ENCODE assay signal across 24 cellular contexts in genomic region chr5:19837536-19838179, GRCh38.
DNase-seq lines count a peak whose midpoint lies in the region; ATAC-seq, FAIRE-seq and TF ChIP-seq lines count a peak whose summit lies in the region.
"Had no signal": no experiment of that assay in that cellular context is flagged by ENCODE, and none has a peak within 500 bp of the region (broad histone marks: within the 10 kb centered on the region; RNA-seq: fewer than 3 reads in every experiment).

No MANE protein-coding gene starts in this region.

- no peaks in the 10 kb centered on the region for H3K4me1 ChIP-seq in lower lobe of right lung
- H3K4me1 ChIP-seq: prostate gland, vagina had no signal

- no peaks in the 10 kb centered on the region for H3K27me3 Mint-ChIP-seq in osteocyte (ENCODE audit: unreplicated experiment)
- H3K27me3 Mint-ChIP-seq: activated CD4-positive, alpha-beta T cell treated with anti-CD3 and anti-CD28 coated beads for 36 hours; activated naive CD8-positive, alpha-beta T cell treated with anti-CD3 and anti-CD28 coated beads, Interleukin-2, amount 10 ng/mL, durations not matched to agents 7 days and 5 days; CD4-positive, alpha-beta T cell had no signal

- H3K9me3 Mint-ChIP-seq in osteocyte (ENCODE audit: unreplicated experiment) = peaks cover 4% of the 10 kb centered on the region

- intact Hi-C loops in lower lobe of right lung (cut with DNase I) = no loop called here

- H3K27ac ChIP-seq in lower lobe of right lung = no peak overlapping the region
- H3K27ac ChIP-seq: prostate gland, vagina had no signal

- H3K36me3 Mint-ChIP-seq in osteocyte (ENCODE audit: unreplicated experiment) = no peaks in the 10 kb centered on the region
- H3K36me3 Mint-ChIP-seq: activated naive CD8-positive, alpha-beta T cell treated with anti-CD3 and anti-CD28 coated beads, Interleukin-2, amount 10 ng/mL, durations not matched to agents 7 days and 5 days had no signal

- ATAC-seq in GM19351 (IDR thresholded peaks at IDR 0.05; ENCODE audit: unreplicated experiment) = no peak
- ATAC-seq in GM21367 (IDR thresholded peaks at IDR 0.05; ENCODE audit: unreplicated experiment) = no peak
- ATAC-seq in lower lobe of right lung = no peak
- ATAC-seq: activated CD4-positive, alpha-beta T cell treated with anti-CD3 and anti-CD28 coated beads for 36 hours; left cardiac atrium had no signal

- no peak overlapping the region for H3K27ac Mint-ChIP-seq in osteocyte (ENCODE audit: unreplicated experiment)
- H3K27ac Mint-ChIP-seq: activated CD4-positive, alpha-beta T cell treated with anti-CD3 and anti-CD28 coated beads for 36 hours; activated naive CD8-positive, alpha-beta T cell treated with anti-CD3 and anti-CD28 coated beads, Interleukin-2, amount 10 ng/mL, durations not matched to agents 7 days and 5 days; activated T-helper 1 cell treated with anti-CD3 and anti-CD28 coated beads, Interleukin-12 subunit alpha, Interleukin-12 subunit beta, Interleukin-2, Interleukin-4 antibody, amounts not matched to agents 30 ng/mL and 10 ng/mL and 1 ng/mL, durations not matched to agents 14 hours and 24 hours and 36 hours; CD4-positive, alpha-beta T cell; mesothelial cell of epicardium had no signal

- no peaks in the 10 kb centered on the region for H3K27me3 ChIP-seq in lower lobe of right lung (ENCODE audit: low read depth)
- H3K27me3 ChIP-seq: vagina had no signal

- H3K4me3 Mint-ChIP-seq in osteocyte (ENCODE audit: unreplicated experiment) = no peak overlapping the region
- H3K4me3 Mint-ChIP-seq: activated CD4-positive, alpha-beta T cell treated with anti-CD3 and anti-CD28 coated beads for 36 hours; activated naive CD8-positive, alpha-beta T cell treated with anti-CD3 and anti-CD28 coated beads, Interleukin-2, amount 10 ng/mL, durations not matched to agents 7 days and 5 days; activated T-helper 1 cell treated with anti-CD3 and anti-CD28 coated beads, Interleukin-12 subunit alpha, Interleukin-12 subunit beta, Interleukin-2, Interleukin-4 antibody, amounts not matched to agents 30 ng/mL and 10 ng/mL and 1 ng/mL, durations not matched to agents 14 hours and 24 hours and 36 hours; CD4-positive, alpha-beta T cell; mesothelial cell of epicardium had no signal

- TF ChIP-seq CTCF in osteocyte (IDR thresholded peaks at IDR 0.05) (no peak), lower lobe of right lung (IDR thresholded peaks at IDR 0.05) (no peak)

- peaks cover 6% of the 10 kb centered on the region for H3K9me3 ChIP-seq in lower lobe of right lung
- H3K9me3 ChIP-seq: prostate gland, vagina had no signal

- H3K4me1 Mint-ChIP-seq in osteocyte (ENCODE audit: unreplicated experiment) = no peaks in the 10 kb centered on the region
- H3K4me1 Mint-ChIP-seq: activated CD4-positive, alpha-beta T cell treated with anti-CD3 and anti-CD28 coated beads for 36 hours; activated naive CD8-positive, alpha-beta T cell treated with anti-CD3 and anti-CD28 coated beads, Interleukin-2, amount 10 ng/mL, durations not matched to agents 7 days and 5 days; mesothelial cell of epicardium had no signal

- DNase-seq in DMS 273 treated with DMSO at 0.1 percent for 48 hours (lab: John Stamatoyannopoulos, UW) (peak; percentile 28), HTR-8/SVneo (ENCODE audit: insufficient read length, low spot score) (peak; percentile 14), amniotic epithelial cell (ENCODE audit: low read depth) (peak; percentile 40), myocyte (ENCODE audit: low read depth) (peak; percentile 18), osteocyte (ENCODE audit: extremely low spot score, unreplicated experiment) (no peak), lower lobe of right lung (no peak)
- DNase-seq: activated CD4-positive, alpha-beta T cell treated with anti-CD3 and anti-CD28 coated beads for 36 hours; activated naive CD8-positive, alpha-beta T cell treated with anti-CD3 and anti-CD28 coated beads, Interleukin-2, amount 10 ng/mL, durations not matched to agents 7 days and 5 days; CD4-positive, alpha-beta T cell; dermis blood vessel endothelial cell; DMS53; left cardiac atrium; NCI-H187 treated with DMSO at 0.1 percent for 48 hours; OCI-M1; SHP77; stimulated activated CD4-positive, alpha-beta T cell treated with anti-CD3 and anti-CD28 coated beads, Interleukin-4, amount 100 ng/mL, for 24 hours had no signal

- H3K4me3 ChIP-seq in lower lobe of right lung = no peak overlapping the region
- H3K4me3 ChIP-seq: prostate gland, smooth muscle cell, vagina had no signal

- no peak for FAIRE-seq in HTR-8/SVneo (lab: Jason Lieb, UNC)
- FAIRE-seq: endothelial cell of umbilical vein had no signal

- H3K36me3 ChIP-seq in lower lobe of right lung = no peaks in the 10 kb centered on the region
- H3K36me3 ChIP-seq: prostate gland, vagina had no signal

Comparison
In these comparisons a context has a peak if more than half of its experiments do, and no peak if none do; other contexts are left out.
1. DNase-seq: peak in DMS 273 treated with DMSO at 0.1 percent for 48 hours (single experiment), HTR-8/SVneo (single experiment), amniotic epithelial cell (single experiment) and myocyte (single experiment); none in osteocyte (single experiment) and lower lobe of right lung (single experiment).